Comparison of ENCODE assay signal across 26 cellular contexts in genomic region chr11:110467556-110467955, GRCh38. TPM values are rescaled to one million over a fixed set of nuclear protein-coding genes. Genes with fewer than 3 reads are reported as not detected.
DNase-seq lines count a peak whose midpoint lies in the region; ATAC-seq and TF ChIP-seq lines count a peak whose summit lies in the region.
"Had no signal": no experiment of that assay in that cellular context is flagged by ENCODE, and none has a peak within 500 bp of the region (broad histone marks: within the 10 kb centered on the region; RNA-seq: fewer than 3 reads in every experiment).

No MANE protein-coding gene starts in this region.

- intact Hi-C loops in colonic mucosa (cut with DNase I): loop anchor here (10.0 kb wide), 1 partner anchor 757 kb away; no protein-coding TSS in a partner anchor

- ATAC-seq in HG03139 (IDR thresholded peaks at IDR 0.05; ENCODE audit: unreplicated experiment): no peak
- ATAC-seq: activated T-helper 17 cell treated with anti-CD3 and anti-CD28 coated beads, Interleukin-2, amount 50 U/mL, for 72 hours; lower lobe of right lung; pancreas had no signal

- no peak overlapping the region for H3K18ac ChIP-seq in mesendoderm (ENCODE audit: low read length)

- no peak overlapping the region for H3K56ac ChIP-seq in mesendoderm (ENCODE audit: low read length)

- no peaks in the 10 kb centered on the region for H3K79me1 ChIP-seq in mesendoderm (ENCODE audit: low read length)

- H3K36me3 ChIP-seq in H7 (replicated peaks; ENCODE audit: control insufficient read depth, insufficient read depth, low read length): no peaks in the 10 kb centered on the region
- H3K36me3 ChIP-seq in mesendoderm (ENCODE audit: control insufficient read depth, insufficient read depth, low read length): no peaks in the 10 kb centered on the region
- H3K36me3 ChIP-seq in colonic mucosa: no peaks in the 10 kb centered on the region
- peaks cover 0 to 20% (median 0%) of the 10 kb centered on the region in 3 donors for H3K36me3 ChIP-seq in tibial nerve
- H3K36me3 ChIP-seq: transverse colon had no signal

- H3K9me3 ChIP-seq in colonic mucosa (no peaks in the 10 kb centered on the region), tibial nerve (no peaks in the 10 kb centered on the region)
- H3K9me3 ChIP-seq: lower lobe of right lung, pancreas, right atrium auricular region, transverse colon had no signal

- peak; percentile 33 for TF ChIP-seq CTCF in VCaP (conservative IDR thresholded peaks at IDR 0.05)
- no peak for TF ChIP-seq CTCF in colonic mucosa (IDR thresholded peaks at IDR 0.05)
- TF ChIP-seq CTCF in tibial nerve (IDR thresholded peaks at IDR 0.05): no peak

- no peak for TF ChIP-seq POLR2A in tibial nerve (IDR thresholded peaks at IDR 0.05)

- no peaks in the 10 kb centered on the region for H3K4me1 ChIP-seq in mesendoderm (ENCODE audit: control insufficient read depth, low read depth, low read length)
- H3K4me1 ChIP-seq in colonic mucosa: no peaks in the 10 kb centered on the region
- H3K4me1 ChIP-seq in tibial nerve: no peaks in the 10 kb centered on the region
- H3K4me1 ChIP-seq: lower lobe of right lung, pancreas, right atrium auricular region, transverse colon had no signal

- no peak overlapping the region for H2BK5ac ChIP-seq in mesendoderm (ENCODE audit: low read length)

- H3K23ac ChIP-seq in mesendoderm (ENCODE audit: low read length): no peak overlapping the region

- TF ChIP-seq EP300 in tibial nerve (IDR thresholded peaks at IDR 0.05): no peak

- H4K5ac ChIP-seq in mesendoderm (ENCODE audit: low read length): no peak overlapping the region

- H3K27ac ChIP-seq in VCaP: no peak overlapping the region
- H3K27ac ChIP-seq in mesendoderm (ENCODE audit: low read depth, low read length): no peak overlapping the region
- no peak overlapping the region for H3K27ac ChIP-seq in colonic mucosa
- no peak overlapping the region for H3K27ac ChIP-seq in tibial nerve
- H3K27ac ChIP-seq: lower lobe of right lung, pancreas, right atrium auricular region, transverse colon had no signal

- DNase-seq in NCI-H82 (lab: John Stamatoyannopoulos, UW) (peak; percentile 32), NCI-H82 treated with DMSO at 0.1 percent for 48 hours (lab: John Stamatoyannopoulos, UW; ENCODE audit: unreplicated experiment) (no peak), H7 (peak; percentile 20), mesendoderm (peak; percentile 38), colonic mucosa (no peak), tibial nerve (ENCODE audit: low spot score in 2 of 2) (no peak)
- DNase-seq: activated CD4-positive, alpha-beta T cell treated with anti-CD3 and anti-CD28 coated beads, Interleukin-2, amount 50 U/mL, for 48 hours; activated CD4-positive, CD25-positive, alpha-beta regulatory T cell; activated CD8-positive, alpha-beta memory T cell treated with anti-CD3 and anti-CD28 coated beads, Interleukin-2, amount 50 U/mL, for 48 hours; amygdala; effector memory CD4-positive, alpha-beta T cell; erythroblast; kidney glomerular epithelial cell; lower lobe of right lung; NCI-H1105; NCI-H2029; NCI-H446; pancreas; SHP77; stimulated activated CD4-positive, alpha-beta T cell treated with anti-CD3 and anti-CD28 coated beads, Interleukin-2, amount 100 ng/mL, for 48 hours; T1000; transverse colon had no signal

- H3K4ac ChIP-seq in mesendoderm (ENCODE audit: low read depth, low read length): no peak overlapping the region

- H3K4me2 ChIP-seq in mesendoderm (ENCODE audit: low read length): no peak overlapping the region

- H3K9ac ChIP-seq in mesendoderm (ENCODE audit: low read length) (no peak overlapping the region), colonic mucosa (ENCODE audit: low read depth in 2 of 2, low read length in 2 of 2) (no peak overlapping the region)

- H4K8ac ChIP-seq in mesendoderm (ENCODE audit: low read depth, low read length): no peak overlapping the region

- no peak overlapping the region for H2BK15ac ChIP-seq in mesendoderm (replicated peaks; ENCODE audit: low read depth)

- no peaks in the 10 kb centered on the region for H3K79me2 ChIP-seq in mesendoderm (ENCODE audit: control insufficient read depth, insufficient read depth, low read length)

- H3K27me3 ChIP-seq in H7 (ENCODE audit: control insufficient read depth, insufficient read depth, low read length) (no peaks in the 10 kb centered on the region), mesendoderm (ENCODE audit: insufficient read depth, low read length, poor library complexity) (no peaks in the 10 kb centered on the region), colonic mucosa (no peaks in the 10 kb centered on the region), tibial nerve (no peaks in the 10 kb centered on the region)
- H3K27me3 ChIP-seq: pancreas, right atrium auricular region, transverse colon had no signal

- H3K4me3 ChIP-seq in H7 (ENCODE audit: insufficient read depth, low read depth, low read length) (no peak overlapping the region), mesendoderm (ENCODE audit: low read length) (no peak overlapping the region), colonic mucosa (no peak overlapping the region), tibial nerve (no peak overlapping the region)
- H3K4me3 ChIP-seq: lower lobe of right lung, pancreas, right atrium auricular region, transverse colon had no signal

- no peak overlapping the region for H2AK5ac ChIP-seq in mesendoderm (ENCODE audit: low read length)

- no CpG with 5 or more reads among the region's 3 CpGs for WGBS in mesendoderm (ENCODE audit: extremely low coverage, insufficient coverage, low lambda C conversion rate)
- WGBS in tibial nerve, 2 donors: 82 to 89% methylated on average over 3 of the region's 3 CpGs

- H2BK120ac ChIP-seq in mesendoderm (ENCODE audit: low read depth, low read length): no peak overlapping the region

RNA-seq across cellular contexts. Expression of gene FDX1, which starts 37.8 kb away (rescaled TPM):
- 11.5 and 14.0 TPM in 2 replicates for total RNA-seq in H7 (2014; rRNA removed; shearing (Covaris generic))
- 11.1 TPM for polyA plus RNA-seq in mesendoderm (2013, experiment 1 of 2)
- polyA plus RNA-seq in mesendoderm (2013, experiment 2 of 2): 11.4 TPM
- total RNA-seq in colonic mucosa (10 to 100 TPM; 19.0 to 23.7 TPM), tibial nerve (10 to 100 TPM; 13.9 to 19.9 (median 16.6) TPM)

Comparison
In these comparisons a context has a peak if more than half of its experiments do, and no peak if none do; other contexts are left out.
1. DNase-seq: peak in NCI-H82 (single experiment), H7 (single experiment) and mesendoderm (single experiment); none in NCI-H82 treated with DMSO at 0.1 percent for 48 hours (single experiment), colonic mucosa (single experiment) and tibial nerve (0 of 2).